ENCODE assay signal across 21 cellular contexts in the genomic region with DNA sequence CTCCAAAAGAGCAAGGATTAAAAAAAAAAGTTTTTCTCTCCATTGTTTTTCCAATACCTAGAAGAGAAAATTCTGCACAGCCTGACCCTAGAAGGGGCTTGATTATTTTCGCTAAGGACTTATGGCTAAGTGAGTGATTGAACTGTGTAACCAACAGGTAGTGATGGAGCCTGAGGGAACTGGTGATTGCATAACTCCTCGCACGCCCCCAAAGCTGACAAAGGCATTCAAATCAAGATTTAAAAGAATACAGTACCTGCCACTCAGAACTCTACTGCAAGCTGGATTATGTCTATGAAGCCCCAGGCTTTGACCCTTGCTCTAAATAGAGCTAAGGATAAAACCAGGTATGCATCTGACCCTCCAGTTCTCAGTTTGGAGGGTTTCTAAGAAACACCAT.
"Had no signal": no experiment of that assay in that cellular context is flagged by ENCODE, and none has a peak within 500 bp of the region (broad histone marks: within the 10 kb centered on the region; RNA-seq: fewer than 3 reads in every experiment).

No MANE protein-coding gene starts in this region.

- H3K4me3 ChIP-seq: MG63, SJSA1, SK-N-MC had no signal

- H3K27ac Mint-ChIP-seq: IgD-negative memory B cell had no signal

- DNase-seq: KBM-7, MG63, NCI-H1092 treated with DMSO at 0.1 percent for 48 hours, NCI-H1436, NCI-H187, NCI-H2029, NCI-H2081 treated with DMSO at 0.1 percent for 48 hours, NCI-H2171, NCI-H226, NCI-H446, NCI-H510A, NCI-H524 treated with DMSO at 0.1 percent for 48 hours, NCI-H69, NCI-H774, Right ventricle myocardium superior, RPMI8226, SIG-M5 had no signal

- H3K36me3 ChIP-seq: MG63 had no signal

- H3K27me3 ChIP-seq: MG63, SJSA1 had no signal

- H3K27ac ChIP-seq: HL-60, SK-N-MC had no signal

- H3K27me3 Mint-ChIP-seq: IgD-negative memory B cell had no signal

- H3K4me3 Mint-ChIP-seq: IgD-negative memory B cell had no signal

- H3K9me3 ChIP-seq: MG63, SJSA1 had no signal
